Comparison of ENCODE assay signal across 23 cellular contexts in the genomic region with DNA sequence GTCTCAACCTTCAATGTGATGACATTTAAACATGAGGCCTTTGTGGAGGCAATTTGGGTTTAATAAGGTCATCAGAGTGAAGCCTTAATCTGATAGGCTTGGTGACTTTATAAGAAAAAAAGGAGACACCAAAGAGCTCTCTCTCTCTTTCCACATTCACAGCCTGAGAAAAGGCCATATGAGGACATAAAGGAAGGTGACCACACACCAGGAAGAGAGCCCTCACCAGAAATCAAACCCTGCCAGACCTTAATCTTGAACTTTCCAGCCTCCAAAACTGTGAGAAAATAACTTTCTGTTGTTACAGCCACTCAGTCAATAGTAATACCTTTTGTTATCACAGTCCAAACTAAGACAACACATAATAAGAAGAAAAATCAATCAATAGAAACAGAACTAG. TPM values are rescaled to one million over a fixed set of nuclear protein-coding genes. Genes with fewer than 3 reads are reported as not detected.
DNase-seq lines count a peak whose midpoint lies in the region; ATAC-seq and TF ChIP-seq lines count a peak whose summit lies in the region.
"Had no signal": no experiment of that assay in that cellular context is flagged by ENCODE, and none has a peak within 500 bp of the region (broad histone marks: within the 10 kb centered on the region; RNA-seq: fewer than 3 reads in every experiment).

No MANE protein-coding gene starts in this region.

- no peak overlapping the region for H3K27ac ChIP-seq in mesenchymal stem cell (ENCODE audit: low read length, poor library complexity, severe bottlenecking)
- H3K27ac ChIP-seq: 22Rv1, BLaER1 had no signal

- BruUV-seq in Caco-2 (replicated peaks; lab: Mats Ljungman, UMichigan) = no TSS peak

- POLR2A ChIA-PET in Caco-2 (lab: Charles Lee) = no interaction called here

- intact Hi-C loops in Caco-2 (cut with micrococcal nuclease; ENCODE audit: unreplicated experiment) = no loop called here

- no peak overlapping the region for H4K91ac ChIP-seq in mesenchymal stem cell (ENCODE audit: low read length)

- no peaks in the 10 kb centered on the region for H3K36me3 ChIP-seq in Caco-2 (ENCODE audit: control insufficient read depth, insufficient read depth, low read length)
- H3K36me3 ChIP-seq in mesenchymal stem cell (ENCODE audit: control insufficient read depth in 1 of 2, insufficient read depth in 2 of 2, low read depth in 1 of 2, low read length in 2 of 2) = peaks cover 5 to 24% of the 10 kb centered on the region in 2 experiments
- H3K36me3 ChIP-seq: BLaER1, HAP-1 had no signal

- H4K8ac ChIP-seq in mesenchymal stem cell (ENCODE audit: low read length) = no peak overlapping the region

- H3K27me3 Mint-ChIP-seq in Caco-2 (ENCODE audit: insufficient read depth, unreplicated experiment) (no peaks in the 10 kb centered on the region), chondrocyte (ENCODE audit: low read depth) (no peaks in the 10 kb centered on the region)

- H3K4me3 Mint-ChIP-seq in Caco-2 (ENCODE audit: unreplicated experiment) (no peak overlapping the region), chondrocyte (ENCODE audit: unreplicated experiment) (no peak overlapping the region)
- H3K4me3 Mint-ChIP-seq: CD4-positive, alpha-beta T cell; IgD-negative memory B cell had no signal

- CTCF ChIA-PET in Caco-2 (lab: Charles Lee) = no interaction called here

- no peak overlapping the region for H3K4me2 ChIP-seq in mesenchymal stem cell (ENCODE audit: low read length, poor library complexity, severe bottlenecking)
- H3K4me2 ChIP-seq: BLaER1 had no signal

- in situ Hi-C loops in KBM-7 (cut with MboI; ENCODE audit: low pct_unique_long_range_greater_than_20kb, low sequenced_read_pairs) (no loop called here), G401 (cut with HindIII; ENCODE audit: low sequenced_read_pairs) (no loop called here)

- H3K36me3 Mint-ChIP-seq in Caco-2 (ENCODE audit: insufficient read depth, unreplicated experiment) (peaks cover 24% of the 10 kb centered on the region), chondrocyte (ENCODE audit: low read depth) (peaks cover 45% of the 10 kb centered on the region)
- H3K36me3 Mint-ChIP-seq: IgD-negative memory B cell had no signal

- H3K4me3 ChIP-seq in Caco-2 (ENCODE audit: low read depth, low read length) (no peak overlapping the region), mesenchymal stem cell (ENCODE audit: insufficient read depth in 1 of 2, low read depth in 1 of 2, low read length in 2 of 2) (no peak overlapping the region)
- H3K4me3 ChIP-seq: BLaER1, HAP-1 had no signal

- no peak overlapping the region for H2BK120ac ChIP-seq in mesenchymal stem cell (ENCODE audit: low read depth, low read length)

- H3K9me3 ChIP-seq in Caco-2 (no peaks in the 10 kb centered on the region), mesenchymal stem cell (ENCODE audit: control insufficient read depth, low read length) (no peaks in the 10 kb centered on the region)
- H3K9me3 ChIP-seq: BLaER1, HAP-1 had no signal

- no peak for ATAC-seq in SK-N-SH treated with all-trans-retinoic acid at 6 μM for 48 hours

- H3K79me1 ChIP-seq in mesenchymal stem cell (replicated peaks; ENCODE audit: low read length, poor library complexity, severe bottlenecking) = peaks cover 18% of the 10 kb centered on the region

- TF ChIP-seq CTCF in Caco-2 (IDR thresholded peaks at IDR 0.05; ENCODE audit: insufficient read depth in 1 of 2, low read depth in 1 of 2, low read length in 1 of 2, severe bottlenecking in 1 of 2, unreplicated experiment in 1 of 2) (no peak), chondrocyte (IDR thresholded peaks at IDR 0.05) (no peak)

- no peak overlapping the region for H3K18ac ChIP-seq in mesenchymal stem cell (ENCODE audit: low read depth in 1 of 2, low read length in 2 of 2)

- no peak for DNase-seq in Caco-2
- DNase-seq in HT1080 (ENCODE audit: low read depth) = peak; percentile 4
- DNase-seq in chondrocyte (ENCODE audit: low spot score) = no peak
- peak; percentile 40 for DNase-seq in mesenchymal stem cell
- DNase-seq in KBM-7 = no peak
- DNase-seq in SKM-1 treated with dmso at 0.1 percent for 144 hours (lab: John Stamatoyannopoulos, UW; ENCODE audit: unreplicated experiment) = no peak
- no peak for DNase-seq in G401 (ENCODE audit: low spot score)
- DNase-seq: ACHN; CD4-positive, alpha-beta T cell; COR-L47; DMS 273 treated with DMSO at 0.1 percent for 48 hours; DMS79 treated with DMSO at 0.1 percent for 48 hours; Karpas-422; NCI-H1694; NCI-H2081; NCI-H2171 treated with DMSO at 0.1 percent for 48 hours; NCI-H526; Right ventricle myocardium superior had no signal

- no peak overlapping the region for H2BK15ac ChIP-seq in mesenchymal stem cell (ENCODE audit: low read depth, poor library complexity, severe bottlenecking)

- H2BK12ac ChIP-seq in mesenchymal stem cell (ENCODE audit: low read length in 2 of 2) = no peak overlapping the region

- H2AFZ ChIP-seq in mesenchymal stem cell (ENCODE audit: low read depth, low read length) = no peak overlapping the region

- peak overlapping the region; percentile 31 for H2BK5ac ChIP-seq in mesenchymal stem cell (ENCODE audit: low read depth, low read length, poor library complexity, severe bottlenecking)

- H2AK5ac ChIP-seq in mesenchymal stem cell (ENCODE audit: low read length, severe bottlenecking) = no peak overlapping the region

- no peak overlapping the region for H3K9ac ChIP-seq in mesenchymal stem cell (ENCODE audit: low read length)
- H3K9ac ChIP-seq: BLaER1 had no signal

- H3K4me1 ChIP-seq in Caco-2 (peaks cover 21% of the 10 kb centered on the region), mesenchymal stem cell (ENCODE audit: control insufficient read depth, insufficient read depth, low read depth, low read length) (peaks cover 2% of the 10 kb centered on the region)
- H3K4me1 ChIP-seq: BLaER1, HAP-1 had no signal

- H3K4me1 Mint-ChIP-seq in Caco-2 (ENCODE audit: low read depth, unreplicated experiment) (peaks cover 17% of the 10 kb centered on the region), chondrocyte (ENCODE audit: low read depth) (peaks cover 89% of the 10 kb centered on the region)
- H3K4me1 Mint-ChIP-seq: IgD-negative memory B cell had no signal

- H3K23ac ChIP-seq in mesenchymal stem cell (ENCODE audit: low read length in 2 of 2) = no peak overlapping the region

- H3K9me3 Mint-ChIP-seq in Caco-2 (ENCODE audit: unreplicated experiment) = no peaks in the 10 kb centered on the region
- H3K9me3 Mint-ChIP-seq in chondrocyte (ENCODE audit: low read depth) = no peaks in the 10 kb centered on the region
- H3K9me3 Mint-ChIP-seq: CD4-positive, alpha-beta T cell had no signal

- H3K4ac ChIP-seq in mesenchymal stem cell (ENCODE audit: low read depth in 1 of 2, low read length in 2 of 2) = no peak overlapping the region

- H3K14ac ChIP-seq in mesenchymal stem cell (ENCODE audit: low read length in 2 of 2) = no peak overlapping the region

- H3K27me3 ChIP-seq in Caco-2 (replicated peaks; ENCODE audit: control insufficient read depth, insufficient read depth, low read length) (no peaks in the 10 kb centered on the region), mesenchymal stem cell (ENCODE audit: control insufficient read depth in 1 of 2, insufficient read depth in 1 of 2, low read length in 2 of 2) (no peaks in the 10 kb centered on the region)
- H3K27me3 ChIP-seq: BLaER1 had no signal

- H3K27ac Mint-ChIP-seq in Caco-2 (ENCODE audit: unreplicated experiment) (peak overlapping the region; percentile 73), chondrocyte (ENCODE audit: unreplicated experiment) (peak overlapping the region; percentile 78)
- H3K27ac Mint-ChIP-seq: CD4-positive, alpha-beta T cell; IgD-negative memory B cell had no signal

TF ChIP-seq in SK-N-SH treated with all-trans-retinoic acid at 6 μM for 48 hours, 23 proteins besides CTCF, POLR2A, EP300 and RAD21 (continues in another document):
- TF ChIP-seq ARNTL (CRISPR knock-in tag; IDR thresholded peaks at IDR 0.05; ENCODE audit: borderline replicate concordance, low read depth) (no peak), ZNF70 (CRISPR knock-in tag; IDR thresholded peaks at IDR 0.05) (no peak), CSDC2 (CRISPR knock-in tag; IDR thresholded peaks at IDR 0.05) (no peak), ZC3H10 (CRISPR knock-in tag; IDR thresholded peaks at IDR 0.05) (no peak), TOX (CRISPR knock-in tag; IDR thresholded peaks at IDR 0.05; ENCODE audit: borderline replicate concordance) (no peak), ISL1 (CRISPR knock-in tag; IDR thresholded peaks at IDR 0.05) (no peak), PPARA (CRISPR knock-in tag; IDR thresholded peaks at IDR 0.05; ENCODE audit: borderline replicate concordance) (no peak)
- TF ChIP-seq, protein P1, sequence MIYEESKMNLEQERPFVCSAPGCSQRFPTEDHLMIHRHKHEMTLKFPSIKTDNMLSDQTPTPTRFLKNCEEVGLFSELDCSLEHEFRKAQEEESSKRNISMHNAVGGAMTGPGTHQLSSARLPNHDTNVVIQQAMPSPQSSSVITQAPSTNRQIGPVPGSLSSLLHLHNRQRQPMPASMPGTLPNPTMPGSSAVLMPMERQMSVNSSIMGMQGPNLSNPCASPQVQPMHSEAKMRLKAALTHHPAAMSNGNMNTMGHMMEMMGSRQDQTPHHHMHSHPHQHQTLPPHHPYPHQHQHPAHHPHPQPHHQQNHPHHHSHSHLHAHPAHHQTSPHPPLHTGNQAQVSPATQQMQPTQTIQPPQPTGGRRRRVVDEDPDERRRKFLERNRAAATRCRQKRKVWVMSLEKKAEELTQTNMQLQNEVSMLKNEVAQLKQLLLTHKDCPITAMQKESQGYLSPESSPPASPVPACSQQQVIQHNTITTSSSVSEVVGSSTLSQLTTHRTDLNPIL (CRISPR knock-in tag; IDR thresholded peaks at IDR 0.05; ENCODE audit: low read depth) = no peak
- TF ChIP-seq, protein P2, sequence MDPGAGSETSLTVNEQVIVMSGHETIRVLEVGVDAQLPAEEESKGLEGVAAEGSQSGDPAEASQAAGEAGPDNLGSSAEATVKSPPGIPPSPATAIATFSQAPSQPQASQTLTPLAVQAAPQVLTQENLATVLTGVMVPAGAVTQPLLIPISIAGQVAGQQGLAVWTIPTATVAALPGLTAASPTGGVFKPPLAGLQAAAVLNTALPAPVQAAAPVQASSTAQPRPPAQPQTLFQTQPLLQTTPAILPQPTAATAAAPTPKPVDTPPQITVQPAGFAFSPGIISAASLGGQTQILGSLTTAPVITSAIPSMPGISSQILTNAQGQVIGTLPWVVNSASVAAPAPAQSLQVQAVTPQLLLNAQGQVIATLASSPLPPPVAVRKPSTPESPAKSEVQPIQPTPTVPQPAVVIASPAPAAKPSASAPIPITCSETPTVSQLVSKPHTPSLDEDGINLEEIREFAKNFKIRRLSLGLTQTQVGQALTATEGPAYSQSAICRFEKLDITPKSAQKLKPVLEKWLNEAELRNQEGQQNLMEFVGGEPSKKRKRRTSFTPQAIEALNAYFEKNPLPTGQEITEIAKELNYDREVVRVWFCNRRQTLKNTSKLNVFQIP (CRISPR knock-in tag; IDR thresholded peaks at IDR 0.05; ENCODE audit: borderline replicate concordance, low read depth) = no peak

RNA-seq across cellular contexts. Expression of a gene that starts 47.7 kb away (rescaled TPM):
- 61.8 and 68.0 TPM in 2 replicates for total RNA-seq in Caco-2 (2022)
- total RNA-seq in HT1080 (2014; rRNA removed; shearing (Covaris generic)) = 9.7 and 12.6 TPM in 2 replicates
- 4.4 and 7.0 TPM in 2 replicates for polyA plus RNA-seq in HT1080 (2015; cell fraction: cytosol; rRNA removed)
- 122 and 123 TPM in 2 replicates for polyA plus RNA-seq in HT1080 (2015; cell fraction: nucleus; rRNA removed)
- total RNA-seq in chondrocyte = 1,995 to 2,753 TPM (median 2,073 TPM) in 3 replicates
- polyA plus RNA-seq in mesenchymal stem cell (2013, experiment 1 of 2) = 353 TPM
- 326 TPM for polyA plus RNA-seq in mesenchymal stem cell (2013, experiment 2 of 2)
- not detected in 2 replicates for total RNA-seq in G401 (2014; rRNA removed; shearing (Covaris generic))
- total RNA-seq: CD4-positive, alpha-beta T cell had no signal
- polyA plus RNA-seq: IgD-negative memory B cell had no signal

Comparison
In these comparisons a context has a peak if more than half of its experiments do, and no peak if none do; other contexts are left out.
1. DNase-seq: peak in HT1080 (single experiment) and mesenchymal stem cell (single experiment); none in Caco-2 (0 of 2), chondrocyte (single experiment), KBM-7 (single experiment), SKM-1 treated with dmso at 0.1 percent for 144 hours (single experiment) and G401 (single experiment).
2. RNA of a gene that starts 47.7 kb away (total RNA-seq): 1,995 to 2,753 TPM in chondrocyte; 61.8 to 68.0 TPM in Caco-2, 9.7 to 12.6 TPM in HT1080 and not detected in G401; every median in the first group is over 10 times any median in the second.